In the genomic region with DNA sequence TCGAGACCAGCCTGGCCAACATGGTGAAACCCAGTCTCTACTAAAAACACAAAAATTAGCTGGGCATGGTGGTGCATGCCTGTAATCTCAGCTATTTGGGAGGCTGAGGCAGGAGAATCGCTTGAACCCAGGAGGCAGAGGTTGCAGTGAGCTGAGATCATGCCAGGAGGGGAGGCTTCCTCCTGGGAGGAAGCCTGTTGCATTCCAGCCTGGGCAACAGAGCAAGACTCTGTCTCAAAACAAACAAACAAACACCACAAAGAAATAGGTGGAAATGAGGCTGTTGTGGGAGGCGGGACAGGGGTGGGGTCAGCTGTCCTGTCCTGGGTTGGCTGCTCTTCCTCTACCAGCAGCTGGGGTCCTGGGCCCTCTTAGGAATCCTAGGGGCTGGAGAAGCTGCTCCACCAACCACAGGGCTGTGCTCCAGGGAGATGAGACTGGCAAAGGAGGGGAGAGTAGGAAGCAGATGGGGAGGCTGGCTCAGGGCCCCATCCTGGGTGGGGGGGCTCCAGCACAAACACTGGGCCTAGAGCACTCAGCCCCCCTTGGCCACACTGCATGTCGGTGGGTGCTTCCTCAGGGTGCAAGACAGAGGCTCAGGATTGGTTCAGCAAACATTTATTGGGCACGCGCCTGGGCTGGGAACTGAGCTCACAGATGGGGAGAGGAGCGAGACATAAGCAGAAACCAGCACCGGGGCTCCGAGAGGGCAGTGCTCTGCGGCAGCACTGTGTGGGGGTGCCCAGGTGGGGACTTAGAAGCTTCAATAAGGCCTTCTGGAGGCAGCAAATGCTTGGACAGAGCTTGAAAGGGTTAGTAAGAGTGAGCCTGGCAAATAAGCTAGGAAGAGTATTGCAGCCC, we compare ENCODE assay signal across 26 cellular contexts. TPM values are rescaled to one million over a fixed set of nuclear protein-coding genes. Genes with fewer than 3 reads are reported as not detected.
A peak's percentile ranks its signal among the peaks of the same experiment; 100 is the strongest.
DNase-seq lines count a peak whose midpoint lies in the region; ATAC-seq, FAIRE-seq and TF ChIP-seq lines count a peak whose summit lies in the region.
"Had no signal": no experiment of that assay in that cellular context is flagged by ENCODE, and none has a peak within 500 bp of the region (broad histone marks: within the 10 kb centered on the region; RNA-seq: fewer than 3 reads in every experiment).

No MANE protein-coding gene starts in this region.

- no peaks in the 10 kb centered on the region for H3K9me1 ChIP-seq in K562 (ENCODE audit: control insufficient read depth, insufficient read depth, low read length)

- no peaks in the 10 kb centered on the region for H4K20me1 ChIP-seq in K562 (replicated peaks; ENCODE audit: control insufficient read depth, insufficient read depth, low read length)

- no peak for FAIRE-seq in K562 (lab: Jason Lieb, UNC)
- FAIRE-seq: A204.1, D721Med, endometrium, H54 had no signal

- CTCF ChIA-PET in K562 (lab: Yijun Ruan, JAX; ENCODE audit: low intra/inter-chr PET ratio): interaction anchor here (0.6 kb wide), 1 partner anchor 89 kb away, joined by 3 read pairs; no protein-coding TSS in a partner anchor

- 90% methylated on average over 8 of the region's 10 CpGs for WGBS in K562 (ENCODE audit: insufficient coverage, low coverage, missing lambda C conversion rate)

- H3K4me2 ChIP-seq in K562 (ENCODE audit: insufficient read depth, low read length): no peak overlapping the region
- H3K4me2 ChIP-seq: KMS-11 had no signal

- no peaks in the 10 kb centered on the region for H3K79me2 ChIP-seq in K562 (ENCODE audit: control insufficient read depth, insufficient read depth, low read length)

- no peak for TF ChIP-seq CTCF in left ventricle myocardium inferior (IDR thresholded peaks at IDR 0.05; ENCODE audit: borderline replicate concordance)
- no peak for TF ChIP-seq CTCF in K562 (IDR thresholded peaks at IDR 0.05 in 2 of 3, conservative IDR thresholded peaks at IDR 0.05 in 1 of 3; ENCODE audit: insufficient read depth in 2 of 3, low read depth in 1 of 3, low read length in 3 of 3)

- ATAC-seq in left cardiac atrium (no peak), K562 (no peak), GM21447 (IDR thresholded peaks at IDR 0.05; ENCODE audit: unreplicated experiment) (no peak)
- ATAC-seq: activated CD4-positive, CD25-positive, alpha-beta regulatory T cell treated with anti-CD3 and anti-CD28 coated beads, Interleukin-2, amount 50 U/mL, for 24 hours; activated T-cell treated with anti-CD3 and anti-CD28 coated beads, Interleukin-2, amount 50 U/mL, for 72 hours; Right ventricle myocardium inferior had no signal

- H3K27ac ChIP-seq in left ventricle myocardium inferior (replicated peaks) (peak overlapping the region; percentile 79), K562 (ENCODE audit: extremely low read depth, low read depth, low read length) (no peak overlapping the region; the same call in 2 of the 3 replicates), mucosa of rectum (ENCODE audit: low read depth in 2 of 2, low read length in 2 of 2) (peak overlapping the region; percentile 95 to 99)
- H3K27ac ChIP-seq: KMS-11 had no signal

- POLR2A ChIA-PET in K562 (lab: Yijun Ruan, JAX): interaction anchor here (0.6 to 3.4 kb wide), 5 partner anchors 12 to 195 kb away, joined by 3 to 28 read pairs (median 3); partner anchors contain the start of gene EHD1

- H3K36me3 ChIP-seq in left ventricle myocardium inferior (peaks cover 4% of the 10 kb centered on the region), K562 (ENCODE audit: control insufficient read depth, insufficient read depth, low read length) (peaks cover 7% of the 10 kb centered on the region; the same call in 1 of the 3 replicates), mucosa of rectum (ENCODE audit: control insufficient read depth in 2 of 2, insufficient read depth in 2 of 2, low read length in 2 of 2) (peaks cover 19 to 21% of the 10 kb centered on the region in 2 donors)
- H3K36me3 ChIP-seq: BE2C had no signal

- TF ChIP-seq RAD21 in K562 (CRISPR knock-in tag; conservative IDR thresholded peaks at IDR 0.05 in 1 of 2, IDR thresholded peaks at IDR 0.05 in 1 of 2): no peak

- no peak overlapping the region for H3K4me3 ChIP-seq in left ventricle myocardium inferior
- no peak overlapping the region for H3K4me3 ChIP-seq in K562
- H3K4me3 ChIP-seq in mucosa of rectum (ENCODE audit: low read length in 2 of 2): peak overlapping the region; percentile 93 to 96

- DNase-seq in left ventricle myocardium inferior (no peak), left cardiac atrium (no peak), K562 (ENCODE audit: extremely low read depth in 1 of 4, low spot score in 3 of 4) (no peak), NCI-H510A (lab: John Stamatoyannopoulos, UW) (no peak), activated gamma-delta T cell treated with Interleukin-2 at 50 U/mL for 16 hours (no peak)
- DNase-seq in activated CD4-positive, CD25-positive, alpha-beta regulatory T cell (lab: John Stamatoyannopoulos, UW): no peak
- DNase-seq: activated naive CD8-positive, alpha-beta T cell treated with anti-CD3 and anti-CD28 coated beads for 36 hours; activated T-cell treated with anti-CD3 and anti-CD28 coated beads, Interleukin-2, amount 50 U/mL, for 72 hours; BE2C; GDM1; NCI-H2029 treated with DMSO at 0.1 percent for 48 hours; NCI-H510A treated with DMSO at 0.1 percent for 48 hours; stimulated activated CD4-positive, alpha-beta T cell treated with anti-CD3 and anti-CD28 coated beads, Interleukin-4, amount 100 ng/mL, for 4 hours had no signal

- no TSS peak for BruUV-seq in K562 (replicated peaks; lab: Mats Ljungman, UMichigan)

- no peak for TF ChIP-seq EP300 in K562 (IDR thresholded peaks at IDR 0.05; ENCODE audit: low read length)

- peak overlapping the region in 1 of 2 experiments; percentile 79; a peak in 2 of 4 replicates for H3K9ac ChIP-seq in K562 (ENCODE audit: insufficient read depth in 1 of 2, low read depth in 2 of 2, low read length in 2 of 2)
- peak overlapping the region; percentile 95 to 98 for H3K9ac ChIP-seq in mucosa of rectum (ENCODE audit: low read depth in 1 of 2, low read length in 2 of 2)
- H3K9ac ChIP-seq: KMS-11 had no signal

- H3K27me3 ChIP-seq in left ventricle myocardium inferior (ENCODE audit: low read depth) (no peaks in the 10 kb centered on the region), K562 (ENCODE audit: control insufficient read depth in 2 of 2, insufficient read depth in 2 of 2, low read length in 2 of 2) (no peaks in the 10 kb centered on the region), mucosa of rectum (ENCODE audit: control insufficient read depth in 2 of 2, insufficient read depth in 2 of 2, low read length in 2 of 2) (no peaks in the 10 kb centered on the region)
- H3K27me3 ChIP-seq: BE2C had no signal

- peaks cover 63% of the 10 kb centered on the region for H3K4me1 ChIP-seq in left ventricle myocardium inferior
- H3K4me1 ChIP-seq in K562 (replicated peaks in 1 of 2; ENCODE audit: control insufficient read depth in 2 of 2, insufficient read depth in 2 of 2, low read length in 2 of 2): peaks cover 42 to 90% of the 10 kb centered on the region in 2 experiments
- H3K4me1 ChIP-seq in mucosa of rectum (ENCODE audit: control insufficient read depth in 2 of 2, insufficient read depth in 2 of 2, low read length in 2 of 2): peaks cover 32 to 52% of the 10 kb centered on the region in 2 donors

- in situ Hi-C loops in K562 (cut with MboI): loop anchor here (5.0 kb wide), 2 partner anchors 43 to 103 kb away; no protein-coding TSS in a partner anchor

- no peak for TF ChIP-seq POLR2A in K562 (conservative IDR thresholded peaks at IDR 0.05)

- no peaks in the 10 kb centered on the region for H3K9me3 ChIP-seq in left ventricle myocardium inferior (replicated peaks)
- no peaks in the 10 kb centered on the region for H3K9me3 ChIP-seq in K562 (replicated peaks; ENCODE audit: control insufficient read depth, insufficient read depth, low read depth, low read length)
- no peaks in the 10 kb centered on the region for H3K9me3 ChIP-seq in mucosa of rectum (ENCODE audit: control insufficient read depth in 2 of 2, low read length in 2 of 2)
- H3K9me3 ChIP-seq: BE2C had no signal

- intact Hi-C loops in left ventricle myocardium inferior (cut with micrococcal nuclease) (no loop called here), left cardiac atrium (cut with DNase I) (no loop called here), K562 (cut with micrococcal nuclease) (loop anchor here (5.0 kb wide), 1 partner anchor 103 kb away; no protein-coding TSS in a partner anchor)

- peak overlapping the region; percentile 8; the same call in 1 of the 2 replicates for H2AFZ ChIP-seq in K562 (ENCODE audit: low read depth, low read length)

RNA-seq across cellular contexts. Expression of gene EHD1, which starts 11.9 kb away (rescaled TPM):
- total RNA-seq in left ventricle myocardium inferior (40.3 TPM), left cardiac atrium (10 to 100 TPM; 36.6 to 43.1 TPM), K562 (2014; rRNA removed) (39.1 and 40.0 TPM in 2 replicates), K562 (2014; rRNA removed; fragmentation: Illumina TruSeq; extraction: Trizol) (7.2 and 11.5 TPM in 2 replicates), K562 (2015; rRNA removed; fragmentation: Illumina TruSeq; extraction: Trizol) (12.7 and 12.9 TPM in 2 replicates), K562 (2021) (65.0 and 69.6 TPM in 2 replicates)
- 20.8 and 92.1 TPM in 2 replicates for total RNA-seq in K562 (2011; cell fraction: chromatin; rRNA removed; ENCODE audit: low replicate concordance)
- total RNA-seq in K562 (2011; cell fraction: nucleolus; rRNA removed): 57.7 and 64.3 TPM in 2 replicates
- 24.2 and 37.8 TPM in 2 replicates for total RNA-seq in K562 (2011; cell fraction: nucleoplasm; rRNA removed)
- polyA plus RNA-seq in K562 (2011; rRNA removed) (16.4 and 34.2 TPM in 2 replicates), K562 (2014; fragmentation: Illumina TruSeq; extraction: Trizol) (41.0 and 45.1 TPM in 2 replicates), K562 (2014; fragmentation: Nextera tagmentation; extraction: Ambion mirVana) (under 1 TPM; 0.46 to 0.59 TPM), K562 (2014; rRNA removed) (26.8 and 27.3 TPM in 2 replicates)
- polyA plus RNA-seq in K562 (2011; cell fraction: cytosol; rRNA removed): 30.6 and 56.6 TPM in 2 replicates
- polyA plus RNA-seq in K562 (2011; cell fraction: nucleus; rRNA removed): 30.2 and 48.9 TPM in 2 replicates
- 38.5 and 52.8 TPM in 2 replicates for polyA plus RNA-seq in K562 (2012)
- 26.8 and 39.2 TPM in 2 replicates for polyA minus RNA-seq in K562 (2011; rRNA and poly(A)+ RNA removed)
- 50.9 and 64.3 TPM in 2 replicates for polyA minus RNA-seq in K562 (2011; cell fraction: cytosol; rRNA and poly(A)+ RNA removed)
- 17.4 and 22.8 TPM in 2 replicates for polyA minus RNA-seq in K562 (2011; cell fraction: nucleus; rRNA and poly(A)+ RNA removed)

RNA-seq across cellular contexts. Expression of gene ATG2A, which starts 26.7 kb away (rescaled TPM):
- 13.1 TPM for total RNA-seq in left ventricle myocardium inferior
- 10 to 100 TPM; 12.3 to 14.6 TPM for total RNA-seq in left cardiac atrium
- 50.6 and 183 TPM in 2 replicates for total RNA-seq in K562 (2011; cell fraction: chromatin; rRNA removed; ENCODE audit: low replicate concordance)
- 131 and 133 TPM in 2 replicates for total RNA-seq in K562 (2011; cell fraction: nucleolus; rRNA removed)
- total RNA-seq in K562 (2011; cell fraction: nucleoplasm; rRNA removed): 70.0 and 70.2 TPM in 2 replicates
- 22.2 and 22.4 TPM in 2 replicates for total RNA-seq in K562 (2014; rRNA removed)
- 3.2 and 3.6 TPM in 2 replicates for total RNA-seq in K562 (2014; rRNA removed; fragmentation: Illumina TruSeq; extraction: Trizol)
- total RNA-seq in K562 (2015; rRNA removed; fragmentation: Illumina TruSeq; extraction: Trizol): 6.2 and 7.7 TPM in 2 replicates
- 37.7 and 45.9 TPM in 2 replicates for total RNA-seq in K562 (2021)
- 4.6 and 11.2 TPM in 2 replicates for polyA plus RNA-seq in K562 (2011; rRNA removed)
- polyA plus RNA-seq in K562 (2011; cell fraction: cytosol; rRNA removed): 6.2 and 17.3 TPM in 2 replicates
- 42.8 and 78.0 TPM in 2 replicates for polyA plus RNA-seq in K562 (2011; cell fraction: nucleus; rRNA removed)
- polyA plus RNA-seq in K562 (2012): 22.5 and 32.9 TPM in 2 replicates
- polyA plus RNA-seq in K562 (2014; fragmentation: Illumina TruSeq; extraction: Trizol): 5.2 and 15.8 TPM in 2 replicates
- under 1 TPM; 0.25 to 0.53 TPM for polyA plus RNA-seq in K562 (2014; fragmentation: Nextera tagmentation; extraction: Ambion mirVana)
- polyA plus RNA-seq in K562 (2014; rRNA removed): 21.0 and 21.6 TPM in 2 replicates
- 5.7 and 7.2 TPM in 2 replicates for polyA minus RNA-seq in K562 (2011; rRNA and poly(A)+ RNA removed)
- 18.2 and 19.4 TPM in 2 replicates for polyA minus RNA-seq in K562 (2011; cell fraction: cytosol; rRNA and poly(A)+ RNA removed)
- 45.1 and 49.8 TPM in 2 replicates for polyA minus RNA-seq in K562 (2011; cell fraction: nucleus; rRNA and poly(A)+ RNA removed)

RNA-seq across cellular contexts. Expression of gene PPP2R5B, which starts 34.2 kb away (rescaled TPM):
- total RNA-seq in left ventricle myocardium inferior: 22.5 TPM
- 10 to 100 TPM; 17.9 to 20.5 TPM for total RNA-seq in left cardiac atrium
- 18.6 and 35.5 TPM in 2 replicates for total RNA-seq in K562 (2011; cell fraction: chromatin; rRNA removed; ENCODE audit: low replicate concordance)
- total RNA-seq in K562 (2011; cell fraction: nucleolus; rRNA removed): 16.1 and 22.7 TPM in 2 replicates
- total RNA-seq in K562 (2011; cell fraction: nucleoplasm; rRNA removed): 17.8 and 18.6 TPM in 2 replicates
- total RNA-seq in K562 (2014; rRNA removed): 3.3 and 5.2 TPM in 2 replicates
- 1.8 and 3.2 TPM in 2 replicates for total RNA-seq in K562 (2014; rRNA removed; fragmentation: Illumina TruSeq; extraction: Trizol)
- total RNA-seq in K562 (2015; rRNA removed; fragmentation: Illumina TruSeq; extraction: Trizol): 2.5 and 2.6 TPM in 2 replicates
- total RNA-seq in K562 (2021): 6.4 and 7.8 TPM in 2 replicates
- polyA plus RNA-seq in K562 (2011; rRNA removed): 7.3 and 11.1 TPM in 2 replicates
- 9.0 and 9.1 TPM in 2 replicates for polyA plus RNA-seq in K562 (2011; cell fraction: cytosol; rRNA removed)
- 46.9 and 48.0 TPM in 2 replicates for polyA plus RNA-seq in K562 (2011; cell fraction: nucleus; rRNA removed)
- polyA plus RNA-seq in K562 (2012): 5.8 and 10.7 TPM in 2 replicates
- 5.1 and 5.2 TPM in 2 replicates for polyA plus RNA-seq in K562 (2014; fragmentation: Illumina TruSeq; extraction: Trizol)
- under 1 TPM; 0.10 to 0.13 TPM for polyA plus RNA-seq in K562 (2014; fragmentation: Nextera tagmentation; extraction: Ambion mirVana)
- polyA plus RNA-seq in K562 (2014; rRNA removed): 5.1 and 6.1 TPM in 2 replicates
- 3.4 and 4.0 TPM in 2 replicates for polyA minus RNA-seq in K562 (2011; rRNA and poly(A)+ RNA removed)
- 3.6 and 3.9 TPM in 2 replicates for polyA minus RNA-seq in K562 (2011; cell fraction: cytosol; rRNA and poly(A)+ RNA removed)
- polyA minus RNA-seq in K562 (2011; cell fraction: nucleus; rRNA and poly(A)+ RNA removed): 4.8 and 5.9 TPM in 2 replicates

RNA-seq across cellular contexts. Expression of gene GPHA2, which starts 45.4 kb away (rescaled TPM):
- not detected for total RNA-seq in left ventricle myocardium inferior
- not detected for total RNA-seq in left cardiac atrium
- not detected in 2 replicates for total RNA-seq in K562 (2011; cell fraction: chromatin; rRNA removed; ENCODE audit: low replicate concordance)
- total RNA-seq in K562 (2011; cell fraction: nucleolus; rRNA removed): not detected in 2 replicates
- total RNA-seq in K562 (2011; cell fraction: nucleoplasm; rRNA removed): not detected in 2 replicates
- not detected in 2 replicates for total RNA-seq in K562 (2014; rRNA removed)
- total RNA-seq in K562 (2014; rRNA removed; fragmentation: Illumina TruSeq; extraction: Trizol): not detected in 2 replicates
- total RNA-seq in K562 (2015; rRNA removed; fragmentation: Illumina TruSeq; extraction: Trizol): 0.22 TPM in 1 of 2 replicates, not detected in the other
- not detected in 2 replicates for total RNA-seq in K562 (2021)
- polyA plus RNA-seq in K562 (2011; rRNA removed): not detected in 2 replicates
- polyA plus RNA-seq in K562 (2011; cell fraction: cytosol; rRNA removed): not detected in 2 replicates
- 0.74 and 0.88 TPM in 2 replicates for polyA plus RNA-seq in K562 (2011; cell fraction: nucleus; rRNA removed)
- polyA plus RNA-seq in K562 (2012): not detected in 2 replicates
- polyA plus RNA-seq in K562 (2014; fragmentation: Illumina TruSeq; extraction: Trizol): not detected in 2 replicates
- polyA plus RNA-seq in K562 (2014; fragmentation: Nextera tagmentation; extraction: Ambion mirVana): under 1 TPM in 1 of 2 experiments, not detected in 1; 0.17 TPM
- polyA plus RNA-seq in K562 (2014; rRNA removed): 1.4 TPM in 1 of 2 replicates, not detected in the other
- polyA minus RNA-seq in K562 (2011; rRNA and poly(A)+ RNA removed): not detected in 2 replicates
- polyA minus RNA-seq in K562 (2011; cell fraction: cytosol; rRNA and poly(A)+ RNA removed): not detected in 2 replicates
- not detected in 2 replicates for polyA minus RNA-seq in K562 (2011; cell fraction: nucleus; rRNA and poly(A)+ RNA removed)
- total RNA-seq: activated naive CD8-positive, alpha-beta T cell treated with anti-CD3 and anti-CD28 coated beads for 36 hours; mononuclear cell; renal cortical epithelial cell; Right ventricle myocardium inferior; subcutaneous adipose tissue; urinary bladder had no signal
- polyA plus RNA-seq: urinary bladder had no signal

RNA-seq across cellular contexts. Expression of gene CDC42BPG, which starts 45.9 kb away (rescaled TPM):
- total RNA-seq in left ventricle myocardium inferior (1.1 TPM), left cardiac atrium (under 1 TPM; 0.55 to 0.65 TPM), K562 (2014; rRNA removed) (4.0 and 7.1 TPM in 2 replicates), K562 (2014; rRNA removed; fragmentation: Illumina TruSeq; extraction: Trizol) (0.99 and 1.1 TPM in 2 replicates), K562 (2015; rRNA removed; fragmentation: Illumina TruSeq; extraction: Trizol) (2.1 and 2.5 TPM in 2 replicates), K562 (2021) (7.4 and 8.8 TPM in 2 replicates)
- total RNA-seq in K562 (2011; cell fraction: chromatin; rRNA removed; ENCODE audit: low replicate concordance): 19.1 and 64.6 TPM in 2 replicates
- total RNA-seq in K562 (2011; cell fraction: nucleolus; rRNA removed): 33.3 and 37.9 TPM in 2 replicates
- 16.2 and 19.7 TPM in 2 replicates for total RNA-seq in K562 (2011; cell fraction: nucleoplasm; rRNA removed)
- polyA plus RNA-seq in K562 (2011; rRNA removed) (2.2 and 3.6 TPM in 2 replicates), K562 (2014; fragmentation: Illumina TruSeq; extraction: Trizol) (1.8 and 4.6 TPM in 2 replicates), K562 (2014; fragmentation: Nextera tagmentation; extraction: Ambion mirVana) (under 1 TPM; 0.04 to 0.08 TPM), K562 (2014; rRNA removed) (7.9 and 11.8 TPM in 2 replicates)
- 2.0 and 4.5 TPM in 2 replicates for polyA plus RNA-seq in K562 (2011; cell fraction: cytosol; rRNA removed)
- 15.1 and 28.5 TPM in 2 replicates for polyA plus RNA-seq in K562 (2011; cell fraction: nucleus; rRNA removed)
- polyA plus RNA-seq in K562 (2012): 4.7 and 6.3 TPM in 2 replicates
- polyA minus RNA-seq in K562 (2011; rRNA and poly(A)+ RNA removed): 2.1 and 3.0 TPM in 2 replicates
- 3.2 and 3.5 TPM in 2 replicates for polyA minus RNA-seq in K562 (2011; cell fraction: cytosol; rRNA and poly(A)+ RNA removed)
- 12.1 and 12.2 TPM in 2 replicates for polyA minus RNA-seq in K562 (2011; cell fraction: nucleus; rRNA and poly(A)+ RNA removed)

Comparison
In these comparisons a context has a peak if more than half of its experiments do, and no peak if none do; other contexts are left out.
1. H3K4me3 ChIP-seq: peak in mucosa of rectum (2 of 2); none in left ventricle myocardium inferior (single experiment) and K562 (single experiment).